ENCODE assay signal across 8 cellular contexts in the genomic region with DNA sequence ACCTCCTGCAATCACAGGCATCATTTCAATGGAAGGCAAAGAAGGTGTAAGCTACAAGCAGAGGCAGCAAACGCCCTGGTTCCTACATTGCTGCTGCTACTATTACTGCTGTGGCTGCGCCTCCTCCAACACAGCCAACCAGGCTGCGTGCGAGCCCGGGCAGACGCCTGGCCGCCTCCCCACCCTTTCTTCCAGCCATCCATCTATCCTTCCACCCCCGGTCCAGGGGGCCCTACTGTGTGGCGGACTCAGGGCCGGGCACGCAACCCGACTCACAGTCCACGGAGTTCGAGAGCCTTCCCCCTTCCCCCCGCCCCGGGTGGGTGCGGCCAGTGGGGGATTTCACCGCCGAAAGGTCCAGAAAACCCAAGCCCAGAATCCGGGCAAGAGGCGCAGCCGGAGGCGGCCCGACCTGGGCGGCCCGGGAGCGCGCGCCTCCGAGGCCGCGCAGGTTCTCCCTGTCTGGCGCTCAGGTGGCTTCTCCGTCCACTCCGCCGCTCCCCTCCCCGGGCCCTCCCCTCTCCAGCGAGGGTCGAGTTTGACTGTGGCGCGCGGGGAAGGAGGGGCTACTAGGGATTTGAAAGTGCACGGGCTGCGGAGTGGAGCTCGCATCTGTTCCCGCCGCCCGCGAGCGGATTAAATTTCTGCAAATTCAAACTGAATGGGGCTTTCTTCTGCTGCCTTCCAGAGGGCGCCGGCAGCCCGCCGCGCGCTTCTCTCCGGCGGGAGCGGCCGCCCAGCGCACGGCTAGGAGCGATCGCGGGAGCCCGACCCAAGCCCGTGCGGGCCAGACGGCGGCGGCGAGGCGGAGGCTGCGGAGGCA. TPM values are rescaled to one million over a fixed set of nuclear protein-coding genes. Genes with fewer than 3 reads are reported as not detected.
DNase-seq lines count a peak whose midpoint lies in the region; ATAC-seq and TF ChIP-seq lines count a peak whose summit lies in the region.

A gene (plus strand): TSS at position 569 of the 823 bp plus-strand sequence. CDS start 655 bp downstream, outside the sequence.

- no peaks in the 10 kb centered on the region for H3K9me2 ChIP-seq in hepatocyte (replicated peaks; ENCODE audit: insufficient read depth)

- H3K27ac ChIP-seq in hepatocyte = peak within 1 kb of the TSS; percentile 79

- H3K4me2 ChIP-seq in hepatocyte = peak within 1 kb of the TSS; percentile 94

- peak within 1 kb of the TSS; percentile 38 for H3K9ac ChIP-seq in adipocyte (ENCODE audit: low read length)

- H3K9me3 ChIP-seq in adipocyte (ENCODE audit: control insufficient read depth, low read length) (no peaks in the 10 kb centered on the region), hepatocyte (ENCODE audit: low read depth) (no peaks in the 10 kb centered on the region)

- H2AFZ ChIP-seq in hepatocyte = peak within 1 kb of the TSS; percentile 79

- H4K20me1 ChIP-seq in hepatocyte (ENCODE audit: insufficient read depth, poor library complexity, severe bottlenecking) = no peaks in the 10 kb centered on the region

- WGBS in hepatocyte (ENCODE audit: low lambda C conversion rate, missing lambda C conversion rate) = 2% methylated on average over 50 of the region's 74 CpGs

- H3K4me3 ChIP-seq in adipocyte (ENCODE audit: low read length) (peak within 1 kb of the TSS; percentile 74), hepatocyte (peak within 1 kb of the TSS; percentile 86)

- ATAC-seq in GM19023 (IDR thresholded peaks at IDR 0.05; ENCODE audit: unreplicated experiment) = no peak

- peaks cover 33% of the 10 kb centered on the region for H3K27me3 ChIP-seq in adipocyte (replicated peaks; ENCODE audit: control insufficient read depth, insufficient read depth, low read length)
- no peaks in the 10 kb centered on the region for H3K27me3 ChIP-seq in hepatocyte

- DNase-seq in activated T-cell treated with anti-CD3 and anti-CD28 coated beads for 48 hours (ENCODE audit: low read depth) = peak; percentile 6
- no peak for DNase-seq in activated T-cell treated with anti-CD3 and anti-CD28 coated beads for 4 hours
- peak; percentile 87 for DNase-seq in NCI-H2171 treated with DMSO at 0.1 percent for 48 hours (lab: John Stamatoyannopoulos, UW)
- DNase-seq in adipocyte (ENCODE audit: low read depth) = peak; percentile 76
- peak; percentile 76 for DNase-seq in hepatocyte (ENCODE audit: low spot score)
- peak; percentile 92 for DNase-seq in retina
- no peak for DNase-seq in central memory CD4-positive, alpha-beta T cell

- H3K4me1 ChIP-seq in adipocyte (ENCODE audit: control insufficient read depth, insufficient read depth, low read length) (peaks cover 9% of the 10 kb centered on the region), hepatocyte (ENCODE audit: insufficient read depth) (peaks cover 11% of the 10 kb centered on the region)

- no peak for TF ChIP-seq CTCF in hepatocyte (IDR thresholded peaks at IDR 0.05; ENCODE audit: poor library complexity)

- H3K79me2 ChIP-seq in hepatocyte = peaks cover 40% of the 10 kb centered on the region

- H3K36me3 ChIP-seq in adipocyte (ENCODE audit: control insufficient read depth, insufficient read depth, low read length, severe bottlenecking) (no peaks in the 10 kb centered on the region), hepatocyte (replicated peaks; ENCODE audit: insufficient read depth, low read depth) (no peaks in the 10 kb centered on the region)

RNA-seq across cellular contexts. Expression of the gene that starts here (rescaled TPM):
- 4.4 and 7.1 TPM in 2 replicates for total RNA-seq in hepatocyte
- polyA plus RNA-seq in hepatocyte = 7.3 and 10.8 TPM in 2 replicates

Comparison
In these comparisons a context has a peak if more than half of its experiments do, and no peak if none do; other contexts are left out.
1. DNase-seq: peak in activated T-cell treated with anti-CD3 and anti-CD28 coated beads for 48 hours (single experiment), NCI-H2171 treated with DMSO at 0.1 percent for 48 hours (single experiment), adipocyte (single experiment), hepatocyte (single experiment) and retina (single experiment); none in activated T-cell treated with anti-CD3 and anti-CD28 coated beads for 4 hours (single experiment) and central memory CD4-positive, alpha-beta T cell (single experiment).